Comparison of ENCODE assay signal across 9 cellular contexts in genomic region chr12:25194211-25194610, GRCh38. TPM values are rescaled to one million over a fixed set of nuclear protein-coding genes. Genes with fewer than 3 reads are reported as not detected.
DNase-seq lines count a peak whose midpoint lies in the region; ATAC-seq, FAIRE-seq and TF ChIP-seq lines count a peak whose summit lies in the region.
"Had no signal": no experiment of that assay in that cellular context is flagged by ENCODE, and none has a peak within 500 bp of the region (broad histone marks: within the 10 kb centered on the region; RNA-seq: fewer than 3 reads in every experiment).

No MANE protein-coding gene starts in this region.

- in situ Hi-C loops in HepG2 (cut with HindIII; ENCODE audit: extremely low pct_ligation_motif_present, low pct_unique_long_range_greater_than_20kb), result no loop called here

- POLR2A ChIA-PET in HepG2 (lab: Yijun Ruan, JAX), result interaction anchor here (1.0 kb wide), 1 partner anchor 39 kb away, joined by 3 read pairs; no protein-coding TSS in a partner anchor

- H3K4me1 Mint-ChIP-seq in astrocyte (ENCODE audit: low read depth, unreplicated experiment), result peaks cover 8% of the 10 kb centered on the region
- H3K4me1 Mint-ChIP-seq in mesothelial cell of epicardium, result peaks cover 22% of the 10 kb centered on the region

- H3K79me2 ChIP-seq in HepG2 (ENCODE audit: insufficient read depth, low read length) (no peaks in the 10 kb centered on the region), astrocyte (ENCODE audit: insufficient read depth, low read length) (peaks cover 11% of the 10 kb centered on the region)

- FAIRE-seq in HepG2 (lab: Jason Lieb, UNC) (no peak), astrocyte (lab: Jason Lieb, UNC) (no peak)
- FAIRE-seq: colon had no signal

- TF ChIP-seq POLR2A in HepG2 (IDR thresholded peaks at IDR 0.05; ENCODE audit: insufficient read depth in 1 of 2, low read depth in 2 of 2, low read length in 2 of 2) (no peak), right lobe of liver (IDR thresholded peaks at IDR 0.05) (no peak)

- no peaks in the 10 kb centered on the region for H3K9me3 Mint-ChIP-seq in astrocyte (ENCODE audit: unreplicated experiment)
- no peaks in the 10 kb centered on the region for H3K9me3 Mint-ChIP-seq in mesothelial cell of epicardium

- H3K27ac ChIP-seq in HepG2 (ENCODE audit: extremely low read length, insufficient read depth, low read length) (peak overlapping the region; percentile 51), right lobe of liver (no peak overlapping the region), astrocyte (ENCODE audit: low read depth, low read length) (no peak overlapping the region)

- H3K4me3 ChIP-seq in HepG2 (replicated peaks in 1 of 3; ENCODE audit: insufficient read depth in 1 of 3, low read depth in 2 of 3, low read length in 3 of 3) (peak overlapping the region; percentile 48 to 81 (median 61); a peak in 3 of 6 replicates), right lobe of liver (no peak overlapping the region), astrocyte (ENCODE audit: insufficient read depth, low read depth, low read length) (peak overlapping the region; percentile 83)

- peaks cover 20% of the 10 kb centered on the region for H3K4me1 ChIP-seq in HepG2 (ENCODE audit: insufficient read depth, low read length)
- H3K4me1 ChIP-seq in right lobe of liver, result peaks cover 0 to 19% (median 6%) of the 10 kb centered on the region in 4 donors
- H3K4me1 ChIP-seq in astrocyte (ENCODE audit: insufficient read depth, low read length), result peaks cover 14% of the 10 kb centered on the region

- H3K9ac ChIP-seq in HepG2 (ENCODE audit: insufficient read depth, low read depth, low read length), result peak overlapping the region; percentile 66; the same call in 1 of the 2 replicates
- peak overlapping the region; percentile 93 for H3K9ac ChIP-seq in astrocyte (ENCODE audit: low read length)

- H3K4me2 ChIP-seq in HepG2 (ENCODE audit: low read depth, low read length) (peak overlapping the region; percentile 99), astrocyte (ENCODE audit: low read length) (peak overlapping the region; percentile 88)

- H3K9me3 ChIP-seq in HepG2 (ENCODE audit: low read length) (no peaks in the 10 kb centered on the region), right lobe of liver (no peaks in the 10 kb centered on the region), astrocyte (ENCODE audit: insufficient read depth, low read depth, low read length) (no peaks in the 10 kb centered on the region)

- ATAC-seq in HepG2 (no peak), right lobe of liver (no peak)

- TF ChIP-seq EP300 in HepG2 (IDR thresholded peaks at IDR 0.05; ENCODE audit: low read depth in 2 of 2, low read length in 2 of 2) (no peak), HepG2 (CRISPR knock-in tag; IDR thresholded peaks at IDR 0.05; ENCODE audit: borderline replicate concordance) (no peak)

- peak overlapping the region; percentile 97 for H3K4me3 Mint-ChIP-seq in astrocyte (ENCODE audit: unreplicated experiment)
- peak overlapping the region; percentile 93 for H3K4me3 Mint-ChIP-seq in mesothelial cell of epicardium

- H3K27me3 Mint-ChIP-seq in astrocyte (ENCODE audit: low read depth, unreplicated experiment) (no peaks in the 10 kb centered on the region), mesothelial cell of epicardium (ENCODE audit: low read depth) (no peaks in the 10 kb centered on the region)

- H2AFZ ChIP-seq in HepG2 (ENCODE audit: low read length) (no peak overlapping the region), astrocyte (ENCODE audit: low read depth, low read length) (no peak overlapping the region)

- DNase-seq in HepG2 (ENCODE audit: low spot score), result no peak
- DNase-seq in right lobe of liver, result no peak
- no peak for DNase-seq in astrocyte (ENCODE audit: low read depth)
- DNase-seq in mesothelial cell of epicardium (ENCODE audit: low spot score in 2 of 2, unreplicated experiment in 2 of 2), result no peak
- DNase-seq in GDM1 (lab: John Stamatoyannopoulos, UW), result no peak
- DNase-seq in HuH-7 (ENCODE audit: low spot score), result no peak
- DNase-seq in Kasumi-1 (lab: John Stamatoyannopoulos, UW), result no peak
- DNase-seq in effector CD4-positive, alpha-beta T cell, result no peak

- intact Hi-C loops in HepG2 (cut with micrococcal nuclease; ENCODE audit: unreplicated experiment) (no loop called here), right lobe of liver (cut with DNase I) (no loop called here)

- WGBS in HepG2 (ENCODE audit: low lambda C conversion rate), result 24% methylated on average over 1 of the region's 1 CpG
- WGBS in right lobe of liver (ENCODE audit: insufficient coverage, low coverage, low lambda C conversion rate, missing lambda C conversion rate), result 32% methylated on average over 1 of the region's 1 CpG

- H3K27me3 ChIP-seq in HepG2 (ENCODE audit: control insufficient read depth in 1 of 2, insufficient read depth in 2 of 2, low read length in 2 of 2) (no peaks in the 10 kb centered on the region), right lobe of liver (no peaks in the 10 kb centered on the region), astrocyte (ENCODE audit: insufficient read depth, low read length) (no peaks in the 10 kb centered on the region)

- TF ChIP-seq CTCF in HepG2 (CRISPR knock-in tag; IDR thresholded peaks at IDR 0.05), result no peak
- no peak for TF ChIP-seq CTCF in right lobe of liver (IDR thresholded peaks at IDR 0.05)
- TF ChIP-seq CTCF in astrocyte (IDR thresholded peaks at IDR 0.05; ENCODE audit: insufficient read depth, low read depth, low read length), result no peak
- no peak for TF ChIP-seq CTCF in mesothelial cell of epicardium (IDR thresholded peaks at IDR 0.05; ENCODE audit: unreplicated experiment)

- no peaks in the 10 kb centered on the region for H4K20me1 ChIP-seq in HepG2 (ENCODE audit: insufficient read depth, low read length)
- H4K20me1 ChIP-seq in astrocyte (ENCODE audit: insufficient read depth, low read length), result no peaks in the 10 kb centered on the region

- H3K36me3 ChIP-seq in HepG2 (replicated peaks in 1 of 2; ENCODE audit: control insufficient read depth in 1 of 2, insufficient read depth in 2 of 2, low read length in 2 of 2) (no peaks in the 10 kb centered on the region), right lobe of liver (no peaks in the 10 kb centered on the region), astrocyte (ENCODE audit: insufficient read depth, low read length) (no peaks in the 10 kb centered on the region)

- TF ChIP-seq RAD21 in HepG2 (CRISPR knock-in tag; IDR thresholded peaks at IDR 0.05), result no peak

- H3K27ac Mint-ChIP-seq in astrocyte (ENCODE audit: unreplicated experiment) (no peak overlapping the region), mesothelial cell of epicardium (peak overlapping the region; percentile 98)

- H3K36me3 Mint-ChIP-seq in astrocyte (ENCODE audit: low read depth, unreplicated experiment), result no peaks in the 10 kb centered on the region
- H3K36me3 Mint-ChIP-seq in mesothelial cell of epicardium, result no peaks in the 10 kb centered on the region

- CTCF ChIA-PET in HepG2 (lab: Yijun Ruan, JAX; ENCODE audit: low intra/inter-chr PET ratio, low total read pairs), result no interaction called here

- no TSS peak for BruUV-seq in HepG2 (replicated peaks; lab: Mats Ljungman, UMichigan)

RNA-seq across cellular contexts. Expression of gene DNAI7, which starts 0.7 kb away (rescaled TPM):
- 0.04 TPM in 1 of 2 replicates, not detected in the other for total RNA-seq in HepG2 (2016; rRNA removed; fragmentation: Illumina TruSeq; extraction: Trizol)
- 0.10 TPM in 1 of 2 replicates, not detected in the other for total RNA-seq in HepG2 (2016; cell fraction: cytosol; rRNA removed; fragmentation: Illumina TruSeq; extraction: Trizol; ENCODE audit: low read depth)
- total RNA-seq in HepG2 (2016; cell fraction: insoluble cytoplasmic fraction; rRNA removed; fragmentation: Illumina TruSeq; extraction: Trizol), result not detected in 2 replicates
- total RNA-seq in HepG2 (2016; cell fraction: membrane; rRNA removed; fragmentation: Illumina TruSeq; extraction: Trizol), result 0.07 and 0.12 TPM in 2 replicates
- not detected in 2 replicates for total RNA-seq in HepG2 (2016; cell fraction: nucleus; rRNA removed; fragmentation: Illumina TruSeq; extraction: Trizol)
- polyA plus RNA-seq in HepG2 (2011; rRNA removed), result 0.25 TPM in 1 of 2 replicates, not detected in the other
- not detected in 2 replicates for polyA plus RNA-seq in HepG2 (2011; cell fraction: cytosol; rRNA removed)
- polyA plus RNA-seq in HepG2 (2011; cell fraction: nucleus; rRNA removed), result not detected in 2 replicates
- polyA plus RNA-seq in HepG2 (2012), result not detected in 2 replicates
- not detected in 2 replicates for polyA plus RNA-seq in HepG2 (2016; cell fraction: cytosol; fragmentation: Illumina TruSeq; extraction: Trizol; ENCODE audit: low read depth)
- polyA plus RNA-seq in HepG2 (2016; cell fraction: insoluble cytoplasmic fraction; fragmentation: Illumina TruSeq; extraction: Trizol; ENCODE audit: low read depth), result not detected in 2 replicates
- not detected in 2 replicates for polyA plus RNA-seq in HepG2 (2016; cell fraction: membrane; fragmentation: Illumina TruSeq; extraction: Trizol; ENCODE audit: low read depth)
- not detected in 2 replicates for polyA plus RNA-seq in HepG2 (2016; cell fraction: nucleus; fragmentation: Illumina TruSeq; extraction: Trizol; ENCODE audit: insufficient read depth, low read depth)
- polyA minus RNA-seq in HepG2 (2011; rRNA and poly(A)+ RNA removed; ENCODE audit: low replicate concordance), result 0.06 and 0.09 TPM in 2 replicates
- polyA minus RNA-seq in HepG2 (2011; cell fraction: cytosol; rRNA and poly(A)+ RNA removed), result not detected in 2 replicates
- not detected in 2 replicates for polyA minus RNA-seq in HepG2 (2011; cell fraction: nucleus; rRNA and poly(A)+ RNA removed)
- under 1 TPM in 1 of 6 experiments, not detected in 5; 0.39 TPM for total RNA-seq in right lobe of liver
- total RNA-seq in astrocyte, result 0.23 TPM in 1 of 2 replicates, not detected in the other
- 0.70 to 1.5 TPM (median 0.84 TPM) in 3 replicates for total RNA-seq in mesothelial cell of epicardium

RNA-seq across cellular contexts. Expression of gene ETFRF1, which starts 0.8 kb away (rescaled TPM):
- total RNA-seq in HepG2 (2016; rRNA removed; fragmentation: Illumina TruSeq; extraction: Trizol) (7.0 and 9.3 TPM in 2 replicates), right lobe of liver (10 to 100 TPM; 29.9 to 50.2 (median 38.2) TPM), astrocyte (6.7 and 9.2 TPM in 2 replicates), mesothelial cell of epicardium (14.3 to 20.7 TPM (median 17.5 TPM) in 3 replicates)
- total RNA-seq in HepG2 (2016; cell fraction: cytosol; rRNA removed; fragmentation: Illumina TruSeq; extraction: Trizol; ENCODE audit: low read depth), result 4.4 and 5.9 TPM in 2 replicates
- 6.8 and 10.2 TPM in 2 replicates for total RNA-seq in HepG2 (2016; cell fraction: insoluble cytoplasmic fraction; rRNA removed; fragmentation: Illumina TruSeq; extraction: Trizol)
- 8.4 and 9.4 TPM in 2 replicates for total RNA-seq in HepG2 (2016; cell fraction: membrane; rRNA removed; fragmentation: Illumina TruSeq; extraction: Trizol)
- total RNA-seq in HepG2 (2016; cell fraction: nucleus; rRNA removed; fragmentation: Illumina TruSeq; extraction: Trizol), result 10.6 and 12.6 TPM in 2 replicates
- 6.4 and 6.8 TPM in 2 replicates for polyA plus RNA-seq in HepG2 (2011; rRNA removed)
- polyA plus RNA-seq in HepG2 (2011; cell fraction: cytosol; rRNA removed), result 6.7 and 10.2 TPM in 2 replicates
- 3.4 and 4.7 TPM in 2 replicates for polyA plus RNA-seq in HepG2 (2011; cell fraction: nucleus; rRNA removed)
- polyA plus RNA-seq in HepG2 (2012), result 7.9 and 8.0 TPM in 2 replicates
- 8.3 and 9.5 TPM in 2 replicates for polyA plus RNA-seq in HepG2 (2016; cell fraction: cytosol; fragmentation: Illumina TruSeq; extraction: Trizol; ENCODE audit: low read depth)
- 11.1 and 14.8 TPM in 2 replicates for polyA plus RNA-seq in HepG2 (2016; cell fraction: insoluble cytoplasmic fraction; fragmentation: Illumina TruSeq; extraction: Trizol; ENCODE audit: low read depth)
- polyA plus RNA-seq in HepG2 (2016; cell fraction: membrane; fragmentation: Illumina TruSeq; extraction: Trizol; ENCODE audit: low read depth), result 10.1 and 11.6 TPM in 2 replicates
- polyA plus RNA-seq in HepG2 (2016; cell fraction: nucleus; fragmentation: Illumina TruSeq; extraction: Trizol; ENCODE audit: insufficient read depth, low read depth), result 10.5 and 12.8 TPM in 2 replicates
- 0.80 and 2.7 TPM in 2 replicates for polyA minus RNA-seq in HepG2 (2011; rRNA and poly(A)+ RNA removed; ENCODE audit: low replicate concordance)
- 2.5 and 2.9 TPM in 2 replicates for polyA minus RNA-seq in HepG2 (2011; cell fraction: cytosol; rRNA and poly(A)+ RNA removed)
- 17.3 and 24.6 TPM in 2 replicates for polyA minus RNA-seq in HepG2 (2011; cell fraction: nucleus; rRNA and poly(A)+ RNA removed)

RNA-seq across cellular contexts. Expression of gene KRAS, which starts 56.5 kb away (rescaled TPM):
- total RNA-seq in HepG2 (2016; rRNA removed; fragmentation: Illumina TruSeq; extraction: Trizol), result 9.8 and 18.4 TPM in 2 replicates
- 0.81 and 0.97 TPM in 2 replicates for total RNA-seq in HepG2 (2016; cell fraction: cytosol; rRNA removed; fragmentation: Illumina TruSeq; extraction: Trizol; ENCODE audit: low read depth)
- 10.0 and 16.0 TPM in 2 replicates for total RNA-seq in HepG2 (2016; cell fraction: insoluble cytoplasmic fraction; rRNA removed; fragmentation: Illumina TruSeq; extraction: Trizol)
- total RNA-seq in HepG2 (2016; cell fraction: membrane; rRNA removed; fragmentation: Illumina TruSeq; extraction: Trizol), result 6.8 and 7.2 TPM in 2 replicates
- total RNA-seq in HepG2 (2016; cell fraction: nucleus; rRNA removed; fragmentation: Illumina TruSeq; extraction: Trizol), result 10.7 and 12.1 TPM in 2 replicates
- 6.0 and 6.5 TPM in 2 replicates for polyA plus RNA-seq in HepG2 (2011; rRNA removed)
- 2.7 and 4.7 TPM in 2 replicates for polyA plus RNA-seq in HepG2 (2011; cell fraction: cytosol; rRNA removed)
- 1.8 and 2.7 TPM in 2 replicates for polyA plus RNA-seq in HepG2 (2011; cell fraction: nucleus; rRNA removed)
- polyA plus RNA-seq in HepG2 (2012), result 5.8 and 6.5 TPM in 2 replicates
- polyA plus RNA-seq in HepG2 (2016; cell fraction: cytosol; fragmentation: Illumina TruSeq; extraction: Trizol; ENCODE audit: low read depth), result 0.63 and 0.87 TPM in 2 replicates
- polyA plus RNA-seq in HepG2 (2016; cell fraction: insoluble cytoplasmic fraction; fragmentation: Illumina TruSeq; extraction: Trizol; ENCODE audit: low read depth), result 18.9 and 21.1 TPM in 2 replicates
- polyA plus RNA-seq in HepG2 (2016; cell fraction: membrane; fragmentation: Illumina TruSeq; extraction: Trizol; ENCODE audit: low read depth), result 3.4 and 3.6 TPM in 2 replicates
- 12.7 and 13.6 TPM in 2 replicates for polyA plus RNA-seq in HepG2 (2016; cell fraction: nucleus; fragmentation: Illumina TruSeq; extraction: Trizol; ENCODE audit: insufficient read depth, low read depth)
- 3.6 and 6.6 TPM in 2 replicates for polyA minus RNA-seq in HepG2 (2011; rRNA and poly(A)+ RNA removed; ENCODE audit: low replicate concordance)
- 6.2 and 7.1 TPM in 2 replicates for polyA minus RNA-seq in HepG2 (2011; cell fraction: cytosol; rRNA and poly(A)+ RNA removed)
- polyA minus RNA-seq in HepG2 (2011; cell fraction: nucleus; rRNA and poly(A)+ RNA removed), result 13.3 and 14.0 TPM in 2 replicates
- 10 to 100 TPM; 10.1 to 28.8 (median 10.9) TPM for total RNA-seq in right lobe of liver
- total RNA-seq in astrocyte, result 32.3 and 40.3 TPM in 2 replicates
- 34.4 to 38.2 TPM (median 37.9 TPM) in 3 replicates for total RNA-seq in mesothelial cell of epicardium

Comparison
In these comparisons a context has a peak if more than half of its experiments do, and no peak if none do; other contexts are left out.
1. H3K4me3 ChIP-seq: peak in HepG2 (3 of 3) and astrocyte (single experiment); none in right lobe of liver (0 of 3).